Comparison of ENCODE assay signal across 9 cellular contexts in genomic region chr1:203299719-203300429, GRCh38. TPM values are rescaled to one million over a fixed set of nuclear protein-coding genes. Genes with fewer than 3 reads are reported as not detected.
DNase-seq lines count a peak whose midpoint lies in the region; ATAC-seq and TF ChIP-seq lines count a peak whose summit lies in the region.
"Not testable (repeated sequence)": the region's sequence is repeated elsewhere in the genome, so short reads cannot be mapped to it uniquely, and the experiment has no call there.
"Had no signal": no experiment of that assay in that cellular context is flagged by ENCODE, and none has a peak within 500 bp of the region (broad histone marks: within the 10 kb centered on the region; RNA-seq: fewer than 3 reads in every experiment).

No MANE protein-coding gene starts in this region.

- peak overlapping the region; percentile 66 to 97 (median 92) for H3K4me2 ChIP-seq in BLaER1 treated with 17β-estradiol and CSF1 and Interleukin-3, amounts not matched to agents 10 nM and 100 nM
- peak overlapping the region; percentile 66 for H3K4me2 ChIP-seq in Loucy (ENCODE audit: low read depth, low read length, poor library complexity, severe bottlenecking)

- not testable (repeated sequence) for H3K9me3 ChIP-seq in BLaER1 treated with 17β-estradiol and CSF1 and Interleukin-3, amounts not matched to agents 10 nM and 100 nM (replicated peaks in 1 of 11); Loucy (ENCODE audit: insufficient read depth, low read depth, low read length); spleen

- H3K27me3 Mint-ChIP-seq in activated T-cell treated with anti-CD3 and anti-CD28 coated beads, Interleukin-2, amount 50 U/mL, for 24 hours; memory B cell: not testable (repeated sequence)

- H3K4me1 Mint-ChIP-seq in activated T-cell treated with anti-CD3 and anti-CD28 coated beads, Interleukin-2, amount 50 U/mL, for 24 hours (ENCODE audit: low read depth) = peaks cover 69% of the 10 kb centered on the region
- H3K4me1 Mint-ChIP-seq in memory B cell = peaks cover 70% of the 10 kb centered on the region

- not testable (repeated sequence) for H3K9me3 Mint-ChIP-seq in activated T-cell treated with anti-CD3 and anti-CD28 coated beads, Interleukin-2, amount 50 U/mL, for 24 hours; memory B cell

- not testable (repeated sequence) for H3F3A ChIP-seq in Loucy (ENCODE audit: low read depth)

- not testable (repeated sequence) for H4K20me1 ChIP-seq in BLaER1 treated with 17β-estradiol and CSF1 and Interleukin-3, amounts not matched to agents 10 nM and 100 nM; Loucy (ENCODE audit: insufficient read depth, low read length, poor library complexity, severe bottlenecking)

- not testable (repeated sequence) for H3K36me3 ChIP-seq in BLaER1 treated with 17β-estradiol and CSF1 and Interleukin-3, amounts not matched to agents 10 nM and 100 nM; Loucy (ENCODE audit: insufficient read depth, low read length); spleen

- peak overlapping the region in 10 of 11 experiments; percentile 7 to 71 (median 54); a peak in 16 of 22 replicates for H3K9ac ChIP-seq in BLaER1 treated with 17β-estradiol and CSF1 and Interleukin-3, amounts not matched to agents 10 nM and 100 nM
- peak overlapping the region; percentile 32 for H3K9ac ChIP-seq in Loucy (ENCODE audit: low read depth, low read length, poor library complexity, severe bottlenecking)

- H3K4me3 Mint-ChIP-seq in activated T-cell treated with anti-CD3 and anti-CD28 coated beads, Interleukin-2, amount 50 U/mL, for 24 hours = not testable (repeated sequence)
- H3K4me3 Mint-ChIP-seq in memory B cell = peak overlapping the region; percentile 62

- not testable (repeated sequence) for H3K9me2 ChIP-seq in Loucy (replicated peaks; ENCODE audit: low read depth, low read length)

- peaks cover 89 to 100% (median 100%) of the 10 kb centered on the region in 10 experiments for H3K4me1 ChIP-seq in BLaER1 treated with 17β-estradiol and CSF1 and Interleukin-3, amounts not matched to agents 10 nM and 100 nM
- peaks cover 83% of the 10 kb centered on the region for H3K4me1 ChIP-seq in Loucy (ENCODE audit: insufficient read depth, low read length, poor library complexity, severe bottlenecking)
- peaks cover 18 to 99% (median 61%) of the 10 kb centered on the region in 6 donors for H3K4me1 ChIP-seq in spleen

- peak overlapping the region; percentile 18 for H3K27ac Mint-ChIP-seq in activated T-cell treated with anti-CD3 and anti-CD28 coated beads, Interleukin-2, amount 50 U/mL, for 24 hours
- H3K27ac Mint-ChIP-seq in memory B cell = peak overlapping the region; percentile 92

- not testable (repeated sequence) for H3K27me3 ChIP-seq in BLaER1 treated with 17β-estradiol and CSF1 and Interleukin-3, amounts not matched to agents 10 nM and 100 nM; Loucy (ENCODE audit: insufficient read depth, low read length, poor library complexity, severe bottlenecking); spleen (replicated peaks in 1 of 7)

- H3K79me2 ChIP-seq in Loucy (ENCODE audit: insufficient read depth, low read length) = peaks cover 11% of the 10 kb centered on the region; the same call in 1 of the 2 replicates

- TF ChIP-seq CTCF in Loucy (conservative IDR thresholded peaks at IDR 0.05; ENCODE audit: low read length); spleen (IDR thresholded peaks at IDR 0.05 in 8 of 11, conservative IDR thresholded peaks at IDR 0.05 in 3 of 11): not testable (repeated sequence)

- H2AFZ ChIP-seq in Loucy (ENCODE audit: low read length) = 0 out of 2 replicates have a peak overlapping the region, but pooled peaks have one; percentile 13

- intact Hi-C loops in spleen (cut with DNase I; ENCODE audit: low total_unique reads) = not testable (repeated sequence)

- 70 to 79% (median 75%) methylated on average over 8 of the region's 8 CpGs for WGBS in spleen, 5 donors

- ATAC-seq in GM18498 (IDR thresholded peaks at IDR 0.05; ENCODE audit: unreplicated experiment) = peak; percentile 39
- peak; percentile 38 for ATAC-seq in GM19351 (IDR thresholded peaks at IDR 0.05; ENCODE audit: unreplicated experiment)
- ATAC-seq in HG02642 (IDR thresholded peaks at IDR 0.05; ENCODE audit: poor library complexity, unreplicated experiment) = peak; percentile 39
- ATAC-seq in memory B cell (ENCODE audit: low read depth) = not testable (repeated sequence)

- H3K4me3 ChIP-seq in BLaER1 treated with 17β-estradiol and CSF1 and Interleukin-3, amounts not matched to agents 10 nM and 100 nM = peak overlapping the region in 1 of 10 experiments; percentile 3; a peak in 2 of 20 replicates
- peak overlapping the region; percentile 16 for H3K4me3 ChIP-seq in Loucy (ENCODE audit: low read length, poor library complexity, severe bottlenecking)
- not testable (repeated sequence) for H3K4me3 ChIP-seq in spleen

- H3K36me3 Mint-ChIP-seq in activated T-cell treated with anti-CD3 and anti-CD28 coated beads, Interleukin-2, amount 50 U/mL, for 24 hours (ENCODE audit: low read depth); memory B cell: not testable (repeated sequence)

- TF ChIP-seq POLR2A in spleen (IDR thresholded peaks at IDR 0.05) = not testable (repeated sequence)

- H3K27ac ChIP-seq in BLaER1 treated with 17β-estradiol and CSF1 and Interleukin-3, amounts not matched to agents 10 nM and 100 nM = peak overlapping the region in 9 of 11 experiments; percentile 39 to 99 (median 71); a peak in 18 of 22 replicates
- peak overlapping the region; percentile 27 to 100 (median 66) for H3K27ac ChIP-seq in spleen

- not testable (repeated sequence) for DNase-seq in activated T-cell treated with anti-CD3 and anti-CD28 coated beads, Interleukin-2, amount 50 U/mL, for 24 hours; memory B cell (ENCODE audit: low spot score in 2 of 2); spleen

RNA-seq across cellular contexts. Expression of gene BTG2, which starts 5.4 kb away (rescaled TPM):
- 100 to 1,000 TPM; 104 to 186 (median 153) TPM for total RNA-seq in spleen
- polyA plus RNA-seq in spleen = 10 to 100 TPM; 55.5 to 93.1 (median 69.3) TPM

RNA-seq across cellular contexts. Expression of gene FMOD, which starts 51.0 kb away (rescaled TPM):
- 10 to 100 TPM; 11.6 to 30.0 (median 21.1) TPM for total RNA-seq in spleen
- 1 to 10 TPM; 4.5 to 8.4 (median 4.9) TPM for polyA plus RNA-seq in spleen
- total RNA-seq: A172 had no signal
